ENCODE assay signal across 8 cellular contexts in genomic region chr1:203324103-203325003, GRCh38. TPM values are rescaled to one million over a fixed set of nuclear protein-coding genes. Genes with fewer than 3 reads are reported as not detected.
DNase-seq lines count a peak whose midpoint lies in the region; ATAC-seq and TF ChIP-seq lines count a peak whose summit lies in the region.

No MANE protein-coding gene starts in this region.

- no peak for TF ChIP-seq POLR2A in uterus (IDR thresholded peaks at IDR 0.05)

- H3K4me3 ChIP-seq in lung (no peak overlapping the region), uterus (no peak overlapping the region), mammary epithelial cell (replicated peaks in 1 of 3; ENCODE audit: insufficient read depth in 1 of 3, low read depth in 2 of 3, low read length in 3 of 3) (no peak overlapping the region)

- H3K4me1 ChIP-seq in lung (ENCODE audit: control insufficient read depth in 2 of 2, insufficient read depth in 2 of 2, low read length in 2 of 2), result peaks cover 11 to 36% of the 10 kb centered on the region in 2 donors
- H3K4me1 ChIP-seq in uterus, result peaks cover 0 to 24% of the 10 kb centered on the region in 2 donors
- peaks cover 16% of the 10 kb centered on the region for H3K4me1 ChIP-seq in mammary epithelial cell (ENCODE audit: insufficient read depth, low read length)

- DNase-seq in stimulated activated CD4-positive, alpha-beta T cell treated with anti-CD3 and anti-CD28 coated beads, Interleukin-15, amount 100 ng/mL, for 24 hours, result peak; percentile 55
- DNase-seq in stimulated activated CD4-positive, alpha-beta T cell treated with anti-CD3 and anti-CD28 coated beads, Interleukin-12 subunit alpha, Interleukin-12 subunit beta, amount 100 ng/mL, for 4 hours, result no peak
- DNase-seq in activated effector memory CD4-positive, alpha-beta T cell treated with Interleukin-2 at 50 U/mL for 16 hours, result peak; percentile 28
- DNase-seq in lung (ENCODE audit: low spot score) (peak; percentile 76), uterus (no peak), HT-29 (ENCODE audit: low spot score) (no peak), A172 (ENCODE audit: low spot score) (no peak), mammary epithelial cell (no peak)

- H3K79me2 ChIP-seq in mammary epithelial cell (ENCODE audit: insufficient read depth, low read length), result no peaks in the 10 kb centered on the region

- no peak overlapping the region for H3K9ac ChIP-seq in mammary epithelial cell (ENCODE audit: insufficient read depth, low read length)

- H2AFZ ChIP-seq in mammary epithelial cell (ENCODE audit: low read depth, low read length), result no peak overlapping the region

- no peak overlapping the region for H3K4me2 ChIP-seq in mammary epithelial cell (ENCODE audit: insufficient read depth, low read depth, low read length)

- CTCF ChIA-PET in mammary epithelial cell (lab: Charles Lee; ENCODE audit: low non-redundant PET), result no interaction called here

- intact Hi-C loops in uterus (cut with DNase I; ENCODE audit: low total_unique reads), result no loop called here
- intact Hi-C loops in mammary epithelial cell (cut with micrococcal nuclease), result loop anchor here (1.0 kb wide), 1 partner anchor 30 kb away; no protein-coding TSS in a partner anchor

- H3K27ac ChIP-seq in lung (ENCODE audit: low read depth in 1 of 2, low read length in 1 of 2) (peak overlapping the region; percentile 18 to 85), uterus (peak overlapping the region; percentile 20 to 87), mammary epithelial cell (ENCODE audit: insufficient read depth, low read depth, low read length) (no peak overlapping the region)

- H3K9me3 ChIP-seq in lung (ENCODE audit: control insufficient read depth in 2 of 2, insufficient read depth in 1 of 2, low read length in 1 of 2), result no peaks in the 10 kb centered on the region
- H3K9me3 ChIP-seq in uterus, result no peaks in the 10 kb centered on the region
- no peaks in the 10 kb centered on the region for H3K9me3 ChIP-seq in mammary epithelial cell (replicated peaks; ENCODE audit: insufficient read depth, low read length)

- peak; percentile 6 for ATAC-seq in lung (ENCODE audit: insufficient read depth, low FRiP score)

- H3K27me3 ChIP-seq in lung (ENCODE audit: control insufficient read depth, insufficient read depth), result no peaks in the 10 kb centered on the region
- H3K27me3 ChIP-seq in uterus, result no peaks in the 10 kb centered on the region
- no peaks in the 10 kb centered on the region for H3K27me3 ChIP-seq in mammary epithelial cell (ENCODE audit: insufficient read depth, low read length)

- 43 to 46% methylated on average over 15 of the region's 15 CpGs for WGBS in lung, 2 donors
- WGBS in mammary epithelial cell (ENCODE audit: low coverage, missing lambda C conversion rate), result 81% methylated on average over 13 of the region's 15 CpGs

- BruUV-seq in mammary epithelial cell (replicated peaks; lab: Mats Ljungman, UMichigan), result no TSS peak

- in situ Hi-C loops in mammary epithelial cell (cut with MboI; ENCODE audit: low sequenced_read_pairs in 2 of 2), result loop anchor here in 1 of 2 donors (25.0 kb wide), 1 partner anchor 388 kb away; no protein-coding TSS in a partner anchor

- H3K36me3 ChIP-seq in lung (ENCODE audit: control insufficient read depth in 2 of 2, insufficient read depth in 2 of 2, low read length in 2 of 2) (no peaks in the 10 kb centered on the region), uterus (no peaks in the 10 kb centered on the region), mammary epithelial cell (ENCODE audit: insufficient read depth, low read length) (no peaks in the 10 kb centered on the region)

- dilution Hi-C loops in mammary epithelial cell (cut with HindIII; ENCODE audit: low sequenced_read_pairs), result no loop called here

- TF ChIP-seq CTCF in lung (IDR thresholded peaks at IDR 0.05; ENCODE audit: control extremely low read depth, extremely low read depth) (no peak), uterus (IDR thresholded peaks at IDR 0.05) (no peak), mammary epithelial cell (conservative IDR thresholded peaks at IDR 0.05 in 1 of 2, IDR thresholded peaks at IDR 0.05 in 1 of 2; ENCODE audit: extremely low read depth in 1 of 2, insufficient read depth in 1 of 2, low read depth in 1 of 2, low read length in 2 of 2) (no peak)

- H4K20me1 ChIP-seq in mammary epithelial cell (ENCODE audit: insufficient read depth, low read length), result no peaks in the 10 kb centered on the region

RNA-seq across cellular contexts. Expression of gene BTG2, which starts 19.0 kb away (rescaled TPM):
- 100 to 1,000 TPM in 1 of 2 donors, 10 to 100 TPM in 1; 51.7 to 118 TPM for total RNA-seq in lung
- 10 to 100 TPM; 29.1 to 95.4 TPM for polyA plus RNA-seq in lung
- total RNA-seq in uterus, result 10 to 100 TPM; 14.6 to 95.9 (median 56.5) TPM
- total RNA-seq in HT-29 (2014; rRNA removed; shearing (Covaris generic)), result 103 and 116 TPM in 2 replicates
- 11.3 and 13.2 TPM in 2 replicates for total RNA-seq in A172 (2014; rRNA removed; shearing (Covaris generic))
- 100 to 1,000 TPM in 1 of 2 donors, 10 to 100 TPM in 1; 74.8 to 107 TPM for total RNA-seq in mammary epithelial cell
- polyA plus RNA-seq in mammary epithelial cell, result 47.2 TPM
- polyA minus RNA-seq in mammary epithelial cell, result 57.2 TPM

RNA-seq across cellular contexts. Expression of gene FMOD, which starts 26.6 kb away (rescaled TPM):
- 10 to 100 TPM; 46.3 to 93.4 TPM for total RNA-seq in lung
- polyA plus RNA-seq in lung, result 10 to 100 TPM; 16.5 to 19.4 TPM
- total RNA-seq in uterus, result 100 to 1,000 TPM in 1 of 4 donors, 10 to 100 TPM in 3; 41.8 to 119 (median 82.7) TPM
- 0.10 TPM in 1 of 2 replicates, not detected in the other for total RNA-seq in HT-29 (2014; rRNA removed; shearing (Covaris generic))
- total RNA-seq in A172 (2014; rRNA removed; shearing (Covaris generic)), result not detected in 2 replicates
- total RNA-seq in mammary epithelial cell, result 1 to 10 TPM in 1 of 2 donors, not detected in 1; 1.5 TPM
- polyA plus RNA-seq in mammary epithelial cell, result not detected
- polyA minus RNA-seq in mammary epithelial cell, result not detected

Comparison
In these comparisons a context has a peak if more than half of its experiments do, and no peak if none do; other contexts are left out.
1. DNase-seq: peak in stimulated activated CD4-positive, alpha-beta T cell treated with anti-CD3 and anti-CD28 coated beads, Interleukin-15, amount 100 ng/mL, for 24 hours (single experiment), activated effector memory CD4-positive, alpha-beta T cell treated with Interleukin-2 at 50 U/mL for 16 hours (single experiment) and lung (single experiment); none in stimulated activated CD4-positive, alpha-beta T cell treated with anti-CD3 and anti-CD28 coated beads, Interleukin-12 subunit alpha, Interleukin-12 subunit beta, amount 100 ng/mL, for 4 hours (single experiment), uterus (0 of 2), HT-29 (single experiment), A172 (single experiment) and mammary epithelial cell (single experiment).
2. RNA of gene FMOD, which starts 26.6 kb away (total RNA-seq): 46.3 to 93.4 TPM in lung and 41.8 to 119 TPM in uterus; 1.5 TPM in mammary epithelial cell, 0.10 TPM in HT-29 and not detected in A172; every median in the first group is over 10 times any median in the second.